ENCODE assay signal across 1 cellular context in the genomic region with DNA sequence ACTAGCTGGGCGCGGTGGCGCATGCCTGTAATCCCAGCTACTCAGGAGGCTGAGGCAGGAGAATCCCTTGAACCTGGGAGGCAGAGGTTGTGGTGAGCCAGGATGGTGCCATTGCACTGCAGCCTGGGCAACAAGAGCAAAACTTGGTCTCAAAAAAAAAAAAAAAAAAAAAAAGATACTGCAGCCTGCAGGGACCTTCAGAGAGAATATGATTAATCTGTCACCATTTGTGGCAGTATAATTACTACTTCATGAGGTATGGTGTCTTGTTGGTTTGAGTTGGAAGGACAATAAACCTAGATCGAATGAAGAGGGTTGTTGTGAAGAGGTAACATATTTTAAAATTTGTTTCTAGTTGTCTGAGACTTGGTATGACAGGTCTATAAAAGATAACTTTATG.
TF ChIP-seq lines count a peak whose summit lies in the region.

No MANE protein-coding gene starts in this region.

TF ChIP-seq in HEK293, 187 proteins besides CTCF, POLR2A, EP300 and RAD21:
- TF ChIP-seq SP7 (tag by site-specific recombination; IDR thresholded peaks at IDR 0.05) (peak; percentile 48; the same call in 1 of the 2 replicates), ZNF362 (tag by site-specific recombination; IDR thresholded peaks at IDR 0.05) (peak; percentile 51)
